Comparison of ENCODE assay signal across 1 cellular context in the genomic region with DNA sequence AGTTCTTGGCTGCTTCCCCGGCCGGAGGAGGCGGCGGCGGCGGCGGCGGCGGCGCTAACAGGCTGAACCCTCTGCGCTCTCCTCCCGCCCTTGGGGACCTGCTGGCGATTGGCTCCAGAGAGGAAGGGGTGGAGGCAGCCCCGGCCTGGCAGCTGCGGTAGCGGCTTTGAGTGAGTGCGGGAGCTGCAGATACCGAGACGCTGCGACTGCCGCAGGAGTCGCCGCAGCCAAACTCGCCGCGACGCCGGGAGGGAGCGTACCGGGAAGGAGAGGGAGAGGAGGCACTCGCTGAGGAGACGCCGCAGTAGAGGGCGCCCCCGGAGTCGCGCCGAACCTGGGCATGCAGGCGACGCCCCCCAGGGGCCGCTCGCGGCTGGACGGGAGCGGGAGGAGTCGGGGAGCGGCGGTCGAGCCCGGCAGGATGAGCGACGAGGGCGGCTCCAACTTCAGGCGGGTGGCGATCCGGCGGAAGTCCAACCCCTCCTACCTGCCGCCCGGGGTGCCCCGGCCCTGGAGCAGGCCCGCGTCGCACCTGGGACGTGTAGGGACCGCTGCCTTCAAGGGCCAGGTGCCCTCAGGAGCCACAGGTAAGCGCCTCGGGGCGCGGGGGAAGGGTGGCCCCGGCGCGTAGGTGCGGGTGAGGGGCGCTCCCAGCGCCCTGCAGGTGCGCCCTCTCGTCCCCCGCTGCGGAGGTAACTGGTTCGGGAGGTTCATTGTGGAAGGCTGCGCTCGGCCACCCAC.
TF ChIP-seq lines count a peak whose summit lies in the region.

A gene (plus strand): TSS at position 186 of the 741 bp plus-strand sequence.

TF ChIP-seq in HepG2, 621 proteins besides CTCF, POLR2A, EP300 and RAD21 (continued from another document and continues in another):
- TF ChIP-seq, protein P1, sequence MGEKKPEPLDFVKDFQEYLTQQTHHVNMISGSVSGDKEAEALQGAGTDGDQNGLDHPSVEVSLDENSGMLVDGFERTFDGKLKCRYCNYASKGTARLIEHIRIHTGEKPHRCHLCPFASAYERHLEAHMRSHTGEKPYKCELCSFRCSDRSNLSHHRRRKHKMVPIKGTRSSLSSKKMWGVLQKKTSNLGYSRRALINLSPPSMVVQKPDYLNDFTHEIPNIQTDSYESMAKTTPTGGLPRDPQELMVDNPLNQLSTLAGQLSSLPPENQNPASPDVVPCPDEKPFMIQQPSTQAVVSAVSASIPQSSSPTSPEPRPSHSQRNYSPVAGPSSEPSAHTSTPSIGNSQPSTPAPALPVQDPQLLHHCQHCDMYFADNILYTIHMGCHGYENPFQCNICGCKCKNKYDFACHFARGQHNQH (CRISPR knock-in tag; IDR thresholded peaks at IDR 0.05) = peak; percentile 60; the same call in 1 of the 2 replicates
- TF ChIP-seq ZBTB7B (CRISPR knock-in tag; IDR thresholded peaks at IDR 0.05) = peak; percentile 91
- TF ChIP-seq CHD4 (IDR thresholded peaks at IDR 0.05; ENCODE audit: borderline replicate concordance, low read length) = no peak
- no peak for TF ChIP-seq NR2F6 (IDR thresholded peaks at IDR 0.05)
- peak; percentile 32; the same call in 1 of the 2 replicates for TF ChIP-seq NR2F6 (CRISPR knock-in tag; IDR thresholded peaks at IDR 0.05)
- no peak for TF ChIP-seq ZBTB3 (CRISPR knock-in tag; IDR thresholded peaks at IDR 0.05; ENCODE audit: borderline replicate concordance, low read depth)
- peak; percentile 61 for TF ChIP-seq TEAD3 (CRISPR knock-in tag; optimal IDR thresholded peaks at IDR 0.05; ENCODE audit: borderline replicate concordance)
- TF ChIP-seq, protein P2, sequence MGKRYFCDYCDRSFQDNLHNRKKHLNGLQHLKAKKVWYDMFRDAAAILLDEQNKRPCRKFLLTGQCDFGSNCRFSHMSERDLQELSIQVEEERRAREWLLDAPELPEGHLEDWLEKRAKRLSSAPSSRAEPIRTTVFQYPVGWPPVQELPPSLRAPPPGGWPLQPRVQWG (CRISPR knock-in tag; IDR thresholded peaks at IDR 0.05; ENCODE audit: borderline replicate concordance, low read depth) = no peak
- TF ChIP-seq ATF7-NPFF (CRISPR knock-in tag; IDR thresholded peaks at IDR 0.05; ENCODE audit: low read depth) = peak; percentile 77
- TF ChIP-seq SRSF1 (optimal IDR thresholded peaks at IDR 0.05; ENCODE audit: low read depth, low read length) = peak; percentile 25
- 0 out of 2 replicates have a peak, but pooled peaks have one; percentile 33 for TF ChIP-seq ZNF264 (CRISPR knock-in tag; IDR thresholded peaks at IDR 0.05)
- TF ChIP-seq ZSCAN29 (CRISPR knock-in tag; conservative IDR thresholded peaks at IDR 0.05) = 0 out of 2 replicates have a peak, but pooled peaks have one; percentile 62
- no peak for TF ChIP-seq JUND (CRISPR knock-in tag; IDR thresholded peaks at IDR 0.05)
- TF ChIP-seq ZNF282 (IDR thresholded peaks at IDR 0.05; ENCODE audit: partially characterized antibody) = no peak
- no peak for TF ChIP-seq SP1 (IDR thresholded peaks at IDR 0.05)
- no peak; the same call in 1 of the 2 replicates for TF ChIP-seq SP1 (CRISPR knock-in tag; IDR thresholded peaks at IDR 0.05)
- TF ChIP-seq, protein P3, sequence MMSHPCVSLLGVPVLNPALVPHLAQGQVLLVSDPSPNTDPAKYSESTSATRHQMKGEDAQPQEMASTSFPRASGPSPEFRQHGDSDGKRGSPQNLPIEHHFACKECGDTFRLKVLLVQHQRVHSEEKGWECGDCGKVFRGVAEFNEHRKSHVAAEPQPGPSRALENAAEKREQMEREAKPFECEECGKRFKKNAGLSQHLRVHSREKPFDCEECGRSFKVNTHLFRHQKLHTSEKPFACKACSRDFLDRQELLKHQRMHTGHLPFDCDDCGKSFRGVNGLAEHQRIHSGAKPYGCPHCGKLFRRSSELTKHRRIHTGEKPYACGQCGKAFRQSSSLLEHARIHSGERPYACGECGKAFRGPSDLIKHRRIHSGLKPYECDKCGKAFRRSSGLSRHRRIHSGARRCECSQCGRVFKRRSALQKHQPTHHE (CRISPR knock-in tag; IDR thresholded peaks at IDR 0.05; ENCODE audit: borderline replicate concordance) = 0 out of 2 replicates have a peak, but pooled peaks have one; percentile 44
- TF ChIP-seq, protein P4, sequence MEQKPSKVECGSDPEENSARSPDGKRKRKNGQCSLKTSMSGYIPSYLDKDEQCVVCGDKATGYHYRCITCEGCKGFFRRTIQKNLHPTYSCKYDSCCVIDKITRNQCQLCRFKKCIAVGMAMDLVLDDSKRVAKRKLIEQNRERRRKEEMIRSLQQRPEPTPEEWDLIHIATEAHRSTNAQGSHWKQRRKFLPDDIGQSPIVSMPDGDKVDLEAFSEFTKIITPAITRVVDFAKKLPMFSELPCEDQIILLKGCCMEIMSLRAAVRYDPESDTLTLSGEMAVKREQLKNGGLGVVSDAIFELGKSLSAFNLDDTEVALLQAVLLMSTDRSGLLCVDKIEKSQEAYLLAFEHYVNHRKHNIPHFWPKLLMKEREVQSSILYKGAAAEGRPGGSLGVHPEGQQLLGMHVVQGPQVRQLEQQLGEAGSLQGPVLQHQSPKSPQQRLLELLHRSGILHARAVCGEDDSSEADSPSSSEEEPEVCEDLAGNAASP (CRISPR knock-in tag; IDR thresholded peaks at IDR 0.05; ENCODE audit: borderline replicate concordance) = no peak
- TF ChIP-seq ZFX (CRISPR knock-in tag; IDR thresholded peaks at IDR 0.05; ENCODE audit: low read depth) = peak; percentile 54; the same call in 1 of the 2 replicates
- no peak for TF ChIP-seq LCORL (IDR thresholded peaks at IDR 0.05)
- TF ChIP-seq LCORL (CRISPR knock-in tag; IDR thresholded peaks at IDR 0.05) = peak; percentile 70
- 0 out of 2 replicates have a peak, but pooled peaks have one; percentile 31 for TF ChIP-seq ZNF629 (CRISPR knock-in tag; conservative IDR thresholded peaks at IDR 0.05)
- TF ChIP-seq, protein P5, sequence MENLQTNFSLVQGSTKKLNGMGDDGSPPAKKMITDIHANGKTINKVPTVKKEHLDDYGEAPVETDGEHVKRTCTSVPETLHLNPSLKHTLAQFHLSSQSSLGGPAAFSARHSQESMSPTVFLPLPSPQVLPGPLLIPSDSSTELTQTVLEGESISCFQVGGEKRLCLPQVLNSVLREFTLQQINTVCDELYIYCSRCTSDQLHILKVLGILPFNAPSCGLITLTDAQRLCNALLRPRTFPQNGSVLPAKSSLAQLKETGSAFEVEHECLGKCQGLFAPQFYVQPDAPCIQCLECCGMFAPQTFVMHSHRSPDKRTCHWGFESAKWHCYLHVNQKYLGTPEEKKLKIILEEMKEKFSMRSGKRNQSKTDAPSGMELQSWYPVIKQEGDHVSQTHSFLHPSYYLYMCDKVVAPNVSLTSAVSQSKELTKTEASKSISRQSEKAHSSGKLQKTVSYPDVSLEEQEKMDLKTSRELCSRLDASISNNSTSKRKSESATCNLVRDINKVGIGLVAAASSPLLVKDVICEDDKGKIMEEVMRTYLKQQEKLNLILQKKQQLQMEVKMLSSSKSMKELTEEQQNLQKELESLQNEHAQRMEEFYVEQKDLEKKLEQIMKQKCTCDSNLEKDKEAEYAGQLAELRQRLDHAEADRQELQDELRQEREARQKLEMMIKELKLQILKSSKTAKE (CRISPR knock-in tag; IDR thresholded peaks at IDR 0.05; ENCODE audit: borderline replicate concordance) = no peak; the same call in 1 of the 2 replicates
- TF ChIP-seq ZNF557 (CRISPR knock-in tag; IDR thresholded peaks at IDR 0.05) = 0 out of 2 replicates have a peak, but pooled peaks have one; percentile 46
- TF ChIP-seq, protein P6, sequence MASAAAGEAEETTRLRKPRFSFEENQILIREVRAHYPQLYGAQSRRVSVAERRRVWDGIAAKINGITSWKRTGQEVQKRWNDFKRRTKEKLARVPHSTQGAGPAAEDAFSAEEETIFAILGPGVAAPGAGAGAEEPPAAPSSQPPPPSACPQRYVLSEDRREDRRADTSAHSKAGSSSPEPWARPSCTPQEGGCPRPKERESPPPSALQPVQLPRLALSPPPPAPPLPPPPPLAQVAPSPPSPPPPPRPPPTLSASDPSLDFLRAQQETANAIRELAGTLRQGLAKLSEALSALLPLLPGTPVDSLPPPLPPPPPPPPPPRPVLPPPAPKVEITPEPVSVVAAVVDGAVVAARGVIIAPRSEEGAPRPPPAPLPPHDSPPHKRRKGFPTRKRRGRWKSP (CRISPR knock-in tag; IDR thresholded peaks at IDR 0.05) = peak; percentile 99
- TF ChIP-seq, protein P7, sequence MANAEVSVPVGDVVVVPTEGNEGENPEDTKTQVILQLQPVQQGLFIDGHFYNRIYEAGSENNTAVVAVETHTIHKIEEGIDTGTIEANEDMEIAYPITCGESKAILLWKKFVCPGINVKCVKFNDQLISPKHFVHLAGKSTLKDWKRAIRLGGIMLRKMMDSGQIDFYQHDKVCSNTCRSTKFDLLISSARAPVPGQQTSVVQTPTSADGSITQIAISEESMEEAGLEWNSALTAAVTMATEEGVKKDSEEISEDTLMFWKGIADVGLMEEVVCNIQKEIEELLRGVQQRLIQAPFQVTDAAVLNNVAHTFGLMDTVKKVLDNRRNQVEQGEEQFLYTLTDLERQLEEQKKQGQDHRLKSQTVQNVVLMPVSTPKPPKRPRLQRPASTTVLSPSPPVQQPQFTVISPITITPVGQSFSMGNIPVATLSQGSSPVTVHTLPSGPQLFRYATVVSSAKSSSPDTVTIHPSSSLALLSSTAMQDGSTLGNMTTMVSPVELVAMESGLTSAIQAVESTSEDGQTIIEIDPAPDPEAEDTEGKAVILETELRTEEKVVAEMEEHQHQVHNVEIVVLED (CRISPR knock-in tag; IDR thresholded peaks at IDR 0.05; ENCODE audit: borderline replicate concordance) = peak; percentile 51; the same call in 1 of the 2 replicates
- TF ChIP-seq ZNF879 (CRISPR knock-in tag; IDR thresholded peaks at IDR 0.05) = peak; percentile 76; the same call in 1 of the 2 replicates
- TF ChIP-seq, protein P8, sequence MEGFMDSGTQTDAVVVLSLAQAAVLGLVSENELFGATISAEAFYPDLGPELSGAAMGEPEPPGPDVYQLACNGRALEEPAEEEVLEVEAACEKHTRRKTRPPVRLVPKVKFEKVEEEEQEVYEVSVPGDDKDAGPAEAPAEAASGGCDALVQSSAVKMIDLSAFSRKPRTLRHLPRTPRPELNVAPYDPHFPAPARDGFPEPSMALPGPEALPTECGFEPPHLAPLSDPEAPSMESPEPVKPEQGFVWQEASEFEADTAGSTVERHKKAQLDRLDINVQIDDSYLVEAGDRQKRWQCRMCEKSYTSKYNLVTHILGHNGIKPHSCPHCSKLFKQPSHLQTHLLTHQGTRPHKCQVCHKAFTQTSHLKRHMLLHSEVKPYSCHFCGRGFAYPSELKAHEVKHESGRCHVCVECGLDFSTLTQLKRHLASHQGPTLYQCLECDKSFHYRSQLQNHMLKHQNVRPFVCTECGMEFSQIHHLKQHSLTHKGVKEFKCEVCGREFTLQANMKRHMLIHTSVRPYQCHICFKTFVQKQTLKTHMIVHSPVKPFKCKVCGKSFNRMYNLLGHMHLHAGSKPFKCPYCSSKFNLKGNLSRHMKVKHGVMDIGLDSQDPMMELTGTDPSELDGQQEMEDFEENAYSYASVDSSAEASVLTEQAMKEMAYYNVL (CRISPR knock-in tag; IDR thresholded peaks at IDR 0.05; ENCODE audit: borderline replicate concordance) = peak; percentile 60; the same call in 1 of the 2 replicates
- TF ChIP-seq, protein P9, sequence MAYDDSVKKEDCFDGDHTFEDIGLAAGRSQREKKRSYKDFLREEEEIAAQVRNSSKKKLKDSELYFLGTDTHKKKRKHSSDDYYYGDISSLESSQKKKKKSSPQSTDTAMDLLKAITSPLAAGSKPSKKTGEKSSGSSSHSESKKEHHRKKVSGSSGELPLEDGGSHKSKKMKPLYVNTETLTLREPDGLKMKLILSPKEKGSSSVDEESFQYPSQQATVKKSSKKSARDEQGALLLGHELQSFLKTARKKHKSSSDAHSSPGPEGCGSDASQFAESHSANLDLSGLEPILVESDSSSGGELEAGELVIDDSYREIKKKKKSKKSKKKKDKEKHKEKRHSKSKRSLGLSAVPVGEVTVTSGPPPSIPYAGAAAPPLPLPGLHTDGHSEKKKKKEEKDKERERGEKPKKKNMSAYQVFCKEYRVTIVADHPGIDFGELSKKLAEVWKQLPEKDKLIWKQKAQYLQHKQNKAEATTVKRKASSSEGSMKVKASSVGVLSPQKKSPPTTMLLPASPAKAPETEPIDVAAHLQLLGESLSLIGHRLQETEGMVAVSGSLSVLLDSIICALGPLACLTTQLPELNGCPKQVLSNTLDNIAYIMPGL (CRISPR knock-in tag; IDR thresholded peaks at IDR 0.05; ENCODE audit: borderline replicate concordance in 1 of 2, low read depth in 1 of 2) = peak; percentile 93 to 97; a peak in 3 of 4 replicates
- TF ChIP-seq, protein P10, sequence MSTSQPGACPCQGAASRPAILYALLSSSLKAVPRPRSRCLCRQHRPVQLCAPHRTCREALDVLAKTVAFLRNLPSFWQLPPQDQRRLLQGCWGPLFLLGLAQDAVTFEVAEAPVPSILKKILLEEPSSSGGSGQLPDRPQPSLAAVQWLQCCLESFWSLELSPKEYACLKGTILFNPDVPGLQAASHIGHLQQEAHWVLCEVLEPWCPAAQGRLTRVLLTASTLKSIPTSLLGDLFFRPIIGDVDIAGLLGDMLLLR (CRISPR knock-in tag; IDR thresholded peaks at IDR 0.05) = peak; percentile 29; the same call in 1 of the 2 replicates
- TF ChIP-seq, protein P11, sequence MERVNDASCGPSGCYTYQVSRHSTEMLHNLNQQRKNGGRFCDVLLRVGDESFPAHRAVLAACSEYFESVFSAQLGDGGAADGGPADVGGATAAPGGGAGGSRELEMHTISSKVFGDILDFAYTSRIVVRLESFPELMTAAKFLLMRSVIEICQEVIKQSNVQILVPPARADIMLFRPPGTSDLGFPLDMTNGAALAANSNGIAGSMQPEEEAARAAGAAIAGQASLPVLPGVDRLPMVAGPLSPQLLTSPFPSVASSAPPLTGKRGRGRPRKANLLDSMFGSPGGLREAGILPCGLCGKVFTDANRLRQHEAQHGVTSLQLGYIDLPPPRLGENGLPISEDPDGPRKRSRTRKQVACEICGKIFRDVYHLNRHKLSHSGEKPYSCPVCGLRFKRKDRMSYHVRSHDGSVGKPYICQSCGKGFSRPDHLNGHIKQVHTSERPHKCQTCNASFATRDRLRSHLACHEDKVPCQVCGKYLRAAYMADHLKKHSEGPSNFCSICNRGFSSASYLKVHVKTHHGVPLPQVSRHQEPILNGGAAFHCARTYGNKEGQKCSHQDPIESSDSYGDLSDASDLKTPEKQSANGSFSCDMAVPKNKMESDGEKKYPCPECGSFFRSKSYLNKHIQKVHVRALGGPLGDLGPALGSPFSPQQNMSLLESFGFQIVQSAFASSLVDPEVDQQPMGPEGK (CRISPR knock-in tag; IDR thresholded peaks at IDR 0.05) = peak; percentile 66; the same call in 1 of the 2 replicates
- TF ChIP-seq HNF4G (IDR thresholded peaks at IDR 0.05; ENCODE audit: borderline replicate concordance, low read depth, low read length) = no peak
- TF ChIP-seq HNF4G (CRISPR knock-in tag; IDR thresholded peaks at IDR 0.05; ENCODE audit: borderline replicate concordance, low read depth) = 0 out of 2 replicates have a peak, but pooled peaks have one; percentile 31
- TF ChIP-seq, protein P12, sequence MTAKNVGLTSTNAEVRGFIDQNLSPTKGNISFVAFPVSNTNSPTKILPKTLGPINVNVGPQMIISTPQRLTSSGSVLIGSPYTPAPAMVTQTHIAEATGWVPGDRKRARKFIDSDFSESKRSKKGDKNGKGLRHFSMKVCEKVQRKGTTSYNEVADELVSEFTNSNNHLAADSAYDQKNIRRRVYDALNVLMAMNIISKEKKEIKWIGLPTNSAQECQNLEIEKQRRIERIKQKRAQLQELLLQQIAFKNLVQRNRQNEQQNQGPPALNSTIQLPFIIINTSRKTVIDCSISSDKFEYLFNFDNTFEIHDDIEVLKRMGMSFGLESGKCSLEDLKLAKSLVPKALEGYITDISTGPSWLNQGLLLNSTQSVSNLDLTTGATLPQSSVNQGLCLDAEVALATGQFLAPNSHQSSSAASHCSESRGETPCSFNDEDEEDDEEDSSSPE (CRISPR knock-in tag; IDR thresholded peaks at IDR 0.05) = peak; percentile 63
- peak; percentile 69; the same call in 1 of the 2 replicates for TF ChIP-seq REPIN1 (CRISPR knock-in tag; IDR thresholded peaks at IDR 0.05; ENCODE audit: borderline replicate concordance, low read depth)
